33 cellular contexts compared by ENCODE assay signal in the genomic region with DNA sequence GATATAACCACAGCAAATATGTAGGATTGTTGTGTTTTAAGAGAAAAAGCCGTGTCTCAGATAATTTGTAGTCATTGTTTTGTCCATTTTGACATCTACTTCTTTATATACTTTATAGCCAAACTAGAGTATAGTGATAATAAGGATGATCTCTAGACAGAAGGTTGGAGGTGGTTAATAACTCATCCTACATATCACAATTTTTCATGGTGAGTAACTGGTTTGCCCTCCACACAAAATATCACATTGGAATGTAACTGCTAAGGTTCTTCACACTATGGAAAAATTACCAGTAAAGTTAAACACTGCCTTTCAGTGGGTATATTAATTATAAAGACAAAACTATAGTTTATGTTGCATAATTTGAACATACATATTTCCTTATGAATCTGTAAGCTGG.
A peak's percentile ranks its signal among the peaks of the same experiment; 100 is the strongest.
DNase-seq lines count a peak whose midpoint lies in the region; ATAC-seq and TF ChIP-seq lines count a peak whose summit lies in the region.
"Had no signal": no experiment of that assay in that cellular context is flagged by ENCODE, and none has a peak within 500 bp of the region (broad histone marks: within the 10 kb centered on the region; RNA-seq: fewer than 3 reads in every experiment).

No MANE protein-coding gene starts in this region.

- H3K36me3 Mint-ChIP-seq in activated CD4-positive, alpha-beta memory T cell treated with anti-CD3 and anti-CD28 coated beads, Interleukin-2, amount 10 ng/mL, durations not matched to agents 7 days and 5 days (ENCODE audit: low read depth), result peaks cover 3% of the 10 kb centered on the region
- H3K36me3 Mint-ChIP-seq in WTC11, result no peaks in the 10 kb centered on the region
- H3K36me3 Mint-ChIP-seq: natural killer cell had no signal

- no peak overlapping the region for H3K4me3 Mint-ChIP-seq in activated CD4-positive, alpha-beta memory T cell treated with anti-CD3 and anti-CD28 coated beads, Interleukin-2, amount 10 ng/mL, durations not matched to agents 7 days and 5 days
- no peak overlapping the region for H3K4me3 Mint-ChIP-seq in WTC11
- H3K4me3 Mint-ChIP-seq: activated CD4-positive, alpha-beta T cell treated with anti-CD3 and anti-CD28 coated beads, Interleukin-2, amount 10 ng/mL, durations not matched to agents 24 days and 14 days; activated naive CD8-positive, alpha-beta T cell; activated T-cell treated with anti-CD3 and anti-CD28 coated beads, Interleukin-2, amount 50 U/mL, for 24 hours; CD14-positive monocyte; central memory CD8-positive, alpha-beta T cell; endodermal cell; natural killer cell had no signal

- H3K4me2 ChIP-seq in GM23248 (ENCODE audit: unreplicated experiment) (peak overlapping the region; percentile 55), skeletal muscle satellite cell (ENCODE audit: low read length) (peak overlapping the region; percentile 47)

- no peaks in the 10 kb centered on the region for H3K9me3 Mint-ChIP-seq in activated CD4-positive, alpha-beta memory T cell treated with anti-CD3 and anti-CD28 coated beads, Interleukin-2, amount 10 ng/mL, durations not matched to agents 7 days and 5 days
- no peaks in the 10 kb centered on the region for H3K9me3 Mint-ChIP-seq in WTC11
- H3K9me3 Mint-ChIP-seq: activated T-cell treated with anti-CD3 and anti-CD28 coated beads, Interleukin-2, amount 50 U/mL, for 24 hours; central memory CD8-positive, alpha-beta T cell; endodermal cell; natural killer cell had no signal

- no peaks in the 10 kb centered on the region for H3K9me2 ChIP-seq in GM23248 (ENCODE audit: insufficient read depth)

- POLR2A ChIA-PET in activated CD4-positive, alpha-beta memory T cell treated with anti-CD3 and anti-CD28 coated beads, Interleukin-2, amount 10 ng/mL, durations not matched to agents 7 days and 5 days (lab: Charles Lee), result no interaction called here
- POLR2A ChIA-PET in WTC11 (lab: Charles Lee), result no interaction called here

- ATAC-seq in WTC11, result no peak
- ATAC-seq: mucosa of descending colon, natural killer cell had no signal

- no peak for TF ChIP-seq CTCF in choroid plexus epithelial cell (conservative IDR thresholded peaks at IDR 0.05; ENCODE audit: low read depth, low read length)
- TF ChIP-seq CTCF in WTC11 (IDR thresholded peaks at IDR 0.05), result no peak

- in situ Hi-C loops in GM23248 (cut with MboI), result no loop called here

- no peak overlapping the region for H2AFZ ChIP-seq in GM23248

- H3K27ac Mint-ChIP-seq in activated CD4-positive, alpha-beta memory T cell treated with anti-CD3 and anti-CD28 coated beads, Interleukin-2, amount 10 ng/mL, durations not matched to agents 7 days and 5 days, result no peak overlapping the region
- H3K27ac Mint-ChIP-seq in WTC11, result no peak overlapping the region
- H3K27ac Mint-ChIP-seq: activated CD4-positive, alpha-beta T cell treated with anti-CD3 and anti-CD28 coated beads, Interleukin-2, amount 10 ng/mL, durations not matched to agents 24 days and 14 days; activated naive CD8-positive, alpha-beta T cell; activated T-cell treated with anti-CD3 and anti-CD28 coated beads, Interleukin-2, amount 50 U/mL, for 24 hours; CD14-positive monocyte; natural killer cell had no signal

- H3K9me3 ChIP-seq in GM23248 (ENCODE audit: low read depth) (no peaks in the 10 kb centered on the region), SJSA1 (replicated peaks) (no peaks in the 10 kb centered on the region), skeletal muscle satellite cell (replicated peaks; ENCODE audit: low read length) (no peaks in the 10 kb centered on the region)
- H3K9me3 ChIP-seq: ascending aorta, mucosa of descending colon, Peyer's patch, suprapubic skin, upper lobe of left lung had no signal

- peak; percentile 37 for DNase-seq in GM23248
- no peak for DNase-seq in SJSA1 (ENCODE audit: low read depth in 1 of 2, low spot score in 2 of 2)
- peak; percentile 48 for DNase-seq in choroid plexus epithelial cell (ENCODE audit: low read depth)
- DNase-seq in activated CD4-positive, alpha-beta memory T cell treated with anti-CD3 and anti-CD28 coated beads, Interleukin-2, amount 10 ng/mL, durations not matched to agents 7 days and 5 days, result no peak
- no peak for DNase-seq in WTC11 (ENCODE audit: low spot score)
- DNase-seq in inferior parietal cortex (ENCODE audit: extremely low spot score), result no peak
- DNase-seq: activated CD4-positive, alpha-beta T cell treated with anti-CD3 and anti-CD28 coated beads, Interleukin-2, amount 10 ng/mL, durations not matched to agents 24 days and 14 days; activated effector memory CD4-positive, alpha-beta T cell treated with anti-CD3 and anti-CD28 coated beads, Interleukin-2, amount 50 U/mL, for 16 hours; activated T-cell treated with anti-CD3 and anti-CD28 coated beads, Interleukin-2, amount 50 U/mL, for 24 hours; dermis blood vessel endothelial cell; DMS79 treated with DMSO at 0.1 percent for 48 hours; endodermal cell; head of caudate nucleus; mucosa of descending colon; natural killer cell; NCI-H1417 treated with DMSO at 0.1 percent for 48 hours; NCI-H2081; NCI-H526 treated with DMSO at 0.1 percent for 48 hours; Peyer's patch; retina; small intestine; stimulated activated naive CD4-positive, alpha-beta T cell; T1000; upper lobe of left lung; WERI-Rb-1 had no signal

- peak overlapping the region; percentile 3; the same call in 1 of the 2 replicates for H3K4me3 ChIP-seq in GM23248
- H3K4me3 ChIP-seq in SJSA1, result no peak overlapping the region
- no peak overlapping the region for H3K4me3 ChIP-seq in choroid plexus epithelial cell (ENCODE audit: low read depth, low read length)
- H3K4me3 ChIP-seq in skeletal muscle satellite cell (ENCODE audit: low read length), result peak overlapping the region; percentile 18
- H3K4me3 ChIP-seq: ascending aorta, lung, mucosa of descending colon, Peyer's patch, suprapubic skin, upper lobe of left lung had no signal

- H3K79me2 ChIP-seq in GM23248 (ENCODE audit: insufficient read depth), result peaks cover 48% of the 10 kb centered on the region

- H3K36me3 ChIP-seq in GM23248 (ENCODE audit: low read depth) (peaks cover 1% of the 10 kb centered on the region; the same call in 1 of the 2 replicates), SJSA1 (peaks cover 22% of the 10 kb centered on the region), skeletal muscle satellite cell (ENCODE audit: insufficient read depth, low read length) (no peaks in the 10 kb centered on the region)
- H3K36me3 ChIP-seq: Peyer's patch, suprapubic skin, upper lobe of left lung, WERI-Rb-1 had no signal

- CTCF ChIA-PET in activated CD4-positive, alpha-beta memory T cell treated with anti-CD3 and anti-CD28 coated beads, Interleukin-2, amount 10 ng/mL, durations not matched to agents 7 days and 5 days (lab: Charles Lee), result no interaction called here
- CTCF ChIA-PET in WTC11 (lab: Charles Lee), result no interaction called here

- H3F3A ChIP-seq in GM23248 (ENCODE audit: insufficient read depth), result peaks cover 10% of the 10 kb centered on the region

- H3K4me1 ChIP-seq in GM23248 (ENCODE audit: insufficient read depth) (peaks cover 49% of the 10 kb centered on the region), SJSA1 (replicated peaks) (peaks cover 54% of the 10 kb centered on the region), skeletal muscle satellite cell (ENCODE audit: control insufficient read depth, insufficient read depth, low read length) (peaks cover 43% of the 10 kb centered on the region)
- H3K4me1 ChIP-seq: Peyer's patch, upper lobe of left lung had no signal

- H3K27ac ChIP-seq in GM23248 (peak overlapping the region; percentile 31), SJSA1 (peak overlapping the region; percentile 95)
- H3K27ac ChIP-seq: ascending aorta, HL-60, Peyer's patch, suprapubic skin, upper lobe of left lung, WERI-Rb-1 had no signal

- H4K20me1 ChIP-seq in GM23248 (ENCODE audit: insufficient read depth), result 0 out of 2 replicates have a peak, but pooled peaks cover 3% of the 10 kb centered on the region

- H3K9ac ChIP-seq in GM23248 (no peak overlapping the region), skeletal muscle satellite cell (ENCODE audit: low read depth, low read length) (peak overlapping the region; percentile 6)

- no peaks in the 10 kb centered on the region for H3K27me3 Mint-ChIP-seq in activated CD4-positive, alpha-beta memory T cell treated with anti-CD3 and anti-CD28 coated beads, Interleukin-2, amount 10 ng/mL, durations not matched to agents 7 days and 5 days
- no peaks in the 10 kb centered on the region for H3K27me3 Mint-ChIP-seq in WTC11 (ENCODE audit: low read depth)
- H3K27me3 Mint-ChIP-seq: activated CD4-positive, alpha-beta T cell treated with anti-CD3 and anti-CD28 coated beads, Interleukin-2, amount 10 ng/mL, durations not matched to agents 24 days and 14 days; activated naive CD8-positive, alpha-beta T cell; activated T-cell treated with anti-CD3 and anti-CD28 coated beads, Interleukin-2, amount 50 U/mL, for 24 hours; central memory CD8-positive, alpha-beta T cell had no signal

- no peaks in the 10 kb centered on the region for H3K4me1 Mint-ChIP-seq in activated CD4-positive, alpha-beta memory T cell treated with anti-CD3 and anti-CD28 coated beads, Interleukin-2, amount 10 ng/mL, durations not matched to agents 7 days and 5 days
- peaks cover 21% of the 10 kb centered on the region for H3K4me1 Mint-ChIP-seq in WTC11
- H3K4me1 Mint-ChIP-seq: endodermal cell had no signal

- H3K27me3 ChIP-seq in GM23248 (replicated peaks; ENCODE audit: insufficient read depth), result no peaks in the 10 kb centered on the region
- no peaks in the 10 kb centered on the region for H3K27me3 ChIP-seq in SJSA1 (replicated peaks)
- no peaks in the 10 kb centered on the region for H3K27me3 ChIP-seq in skeletal muscle satellite cell (ENCODE audit: control insufficient read depth, insufficient read depth, low read length)
- H3K27me3 ChIP-seq: ascending aorta, Peyer's patch, suprapubic skin, upper lobe of left lung had no signal

- 14 to 18% methylated on average over 1 of the region's 1 CpG for WGBS in GM23248 (ENCODE audit: low coverage in 1 of 2, low lambda C conversion rate in 2 of 2, missing lambda C conversion rate in 2 of 2), 2 experiments

TF ChIP-seq in WTC11, 78 proteins besides CTCF, POLR2A, EP300 and RAD21 (continues in another document):
- TF ChIP-seq SMAD4 (CRISPR knock-in tag; IDR thresholded peaks at IDR 0.05) (no peak), NR2C2 (CRISPR knock-in tag; IDR thresholded peaks at IDR 0.05) (no peak), GRHL2 (CRISPR knock-in tag; IDR thresholded peaks at IDR 0.05; ENCODE audit: insufficient replicate concordance, severe bottlenecking) (no peak), CDX4 (CRISPR knock-in tag; IDR thresholded peaks at IDR 0.05; ENCODE audit: borderline replicate concordance) (no peak)

Comparison
In these comparisons a context has a peak if more than half of its experiments do, and no peak if none do; other contexts are left out.
1. DNase-seq: peak in GM23248 (single experiment) and choroid plexus epithelial cell (single experiment); none in SJSA1 (0 of 2), activated CD4-positive, alpha-beta memory T cell treated with anti-CD3 and anti-CD28 coated beads, Interleukin-2, amount 10 ng/mL, durations not matched to agents 7 days and 5 days (single experiment), WTC11 (single experiment) and inferior parietal cortex (single experiment).
2. H3K4me3 ChIP-seq: peak in GM23248 (single experiment) and skeletal muscle satellite cell (single experiment); none in SJSA1 (single experiment) and choroid plexus epithelial cell (single experiment).